Comparison of ENCODE assay signal across 1 cellular context in the genomic region with DNA sequence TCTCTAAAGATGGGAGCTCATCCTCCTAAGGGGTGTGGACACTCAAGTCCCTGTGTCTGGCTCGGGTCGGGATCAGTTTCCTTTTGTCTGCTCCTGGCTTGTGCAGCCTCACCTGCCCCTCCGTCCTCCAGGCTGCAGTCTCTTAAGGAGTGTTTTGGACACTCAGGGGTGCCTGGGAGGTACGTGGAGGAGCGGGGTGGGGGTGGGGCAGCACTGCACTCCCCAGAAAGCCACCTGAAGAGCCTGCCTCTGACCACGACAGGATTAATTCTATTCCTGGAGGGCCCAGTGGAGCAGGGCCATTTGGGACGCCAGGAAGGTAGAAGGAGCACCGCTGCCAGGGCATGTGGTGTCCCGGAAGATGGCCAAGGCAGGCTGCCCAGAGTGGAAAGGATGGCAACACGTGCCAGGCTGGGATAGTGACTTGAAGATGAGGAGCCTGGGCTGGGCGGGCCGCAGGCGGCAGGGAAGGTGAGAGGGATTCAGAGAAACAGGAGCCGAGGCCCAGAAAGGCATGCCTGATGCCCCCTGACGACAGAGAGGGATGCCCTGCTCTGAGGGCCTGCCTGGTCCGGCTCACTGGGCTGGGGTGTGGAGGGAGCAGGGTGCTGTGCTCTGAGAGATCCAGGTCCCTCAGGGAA.
TF ChIP-seq lines count a peak whose summit lies in the region.

No MANE protein-coding gene starts in this region.

TF ChIP-seq in H1, 55 proteins besides CTCF, POLR2A, EP300 and RAD21:
- no peak for TF ChIP-seq GTF2F1 (IDR thresholded peaks at IDR 0.05; ENCODE audit: borderline replicate concordance, low read depth, low read length)
- TF ChIP-seq TAF7 (optimal IDR thresholded peaks at IDR 0.05; ENCODE audit: borderline replicate concordance, low read depth, low read length), result no peak
- no peak for TF ChIP-seq ASH2L (IDR thresholded peaks at IDR 0.05; ENCODE audit: low read length)
- TF ChIP-seq SRF (IDR thresholded peaks at IDR 0.05; ENCODE audit: low read depth, low read length), result no peak
- no peak for TF ChIP-seq RBBP5 (IDR thresholded peaks at IDR 0.05; ENCODE audit: borderline replicate concordance, low read depth, low read length)
- no peak for TF ChIP-seq CHD1 (IDR thresholded peaks at IDR 0.05; ENCODE audit: low read depth, low read length)
- TF ChIP-seq, protein P1, sequence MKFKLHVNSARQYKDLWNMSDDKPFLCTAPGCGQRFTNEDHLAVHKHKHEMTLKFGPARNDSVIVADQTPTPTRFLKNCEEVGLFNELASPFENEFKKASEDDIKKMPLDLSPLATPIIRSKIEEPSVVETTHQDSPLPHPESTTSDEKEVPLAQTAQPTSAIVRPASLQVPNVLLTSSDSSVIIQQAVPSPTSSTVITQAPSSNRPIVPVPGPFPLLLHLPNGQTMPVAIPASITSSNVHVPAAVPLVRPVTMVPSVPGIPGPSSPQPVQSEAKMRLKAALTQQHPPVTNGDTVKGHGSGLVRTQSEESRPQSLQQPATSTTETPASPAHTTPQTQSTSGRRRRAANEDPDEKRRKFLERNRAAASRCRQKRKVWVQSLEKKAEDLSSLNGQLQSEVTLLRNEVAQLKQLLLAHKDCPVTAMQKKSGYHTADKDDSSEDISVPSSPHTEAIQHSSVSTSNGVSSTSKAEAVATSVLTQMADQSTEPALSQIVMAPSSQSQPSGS (IDR thresholded peaks at IDR 0.05; ENCODE audit: low read length), result no peak
- TF ChIP-seq CREB1 (IDR thresholded peaks at IDR 0.05), result no peak
